1 cellular context compared by ENCODE assay signal in the genomic region with DNA sequence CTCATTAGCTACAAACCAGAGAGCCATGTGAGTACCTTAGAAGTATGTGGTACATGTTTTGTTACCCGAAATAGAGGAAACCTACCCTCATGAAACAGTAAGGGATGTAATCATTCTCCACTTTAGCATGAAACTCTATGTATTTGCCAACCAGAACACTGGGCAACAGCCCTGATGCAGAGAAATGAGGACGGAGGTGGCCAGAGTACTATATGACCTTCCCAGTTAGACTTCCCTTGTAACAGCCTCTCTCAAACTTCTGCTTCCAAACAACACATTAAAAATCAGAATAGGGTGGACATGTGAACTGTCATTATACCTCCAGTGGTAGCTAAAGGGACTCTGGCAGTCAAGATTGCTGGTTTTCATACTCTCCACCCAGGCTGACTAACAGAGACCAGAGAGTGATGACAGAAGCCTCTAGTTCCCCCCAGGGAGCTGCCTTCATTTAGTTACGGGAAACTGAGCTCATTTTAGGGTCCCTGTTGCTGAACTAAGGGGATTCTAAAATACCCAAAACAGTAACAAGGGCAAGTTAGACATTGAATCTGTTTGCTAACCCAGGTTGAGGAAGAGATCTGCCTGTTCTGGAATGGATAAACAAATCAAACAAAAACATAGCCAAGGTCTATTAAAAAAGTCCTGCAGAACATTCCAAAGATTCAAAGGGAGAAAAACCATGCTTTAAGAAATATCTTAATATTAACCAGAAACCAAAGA.
A peak's percentile ranks its signal among the peaks of the same experiment; 100 is the strongest.
TF ChIP-seq lines count a peak whose summit lies in the region.

No MANE protein-coding gene starts in this region.

TF ChIP-seq in GM12878, 131 proteins besides CTCF, POLR2A, EP300 and RAD21 (continued from another document):
- TF ChIP-seq MLLT1 (IDR thresholded peaks at IDR 0.05), result peak; percentile 82
- TF ChIP-seq, protein P1, sequence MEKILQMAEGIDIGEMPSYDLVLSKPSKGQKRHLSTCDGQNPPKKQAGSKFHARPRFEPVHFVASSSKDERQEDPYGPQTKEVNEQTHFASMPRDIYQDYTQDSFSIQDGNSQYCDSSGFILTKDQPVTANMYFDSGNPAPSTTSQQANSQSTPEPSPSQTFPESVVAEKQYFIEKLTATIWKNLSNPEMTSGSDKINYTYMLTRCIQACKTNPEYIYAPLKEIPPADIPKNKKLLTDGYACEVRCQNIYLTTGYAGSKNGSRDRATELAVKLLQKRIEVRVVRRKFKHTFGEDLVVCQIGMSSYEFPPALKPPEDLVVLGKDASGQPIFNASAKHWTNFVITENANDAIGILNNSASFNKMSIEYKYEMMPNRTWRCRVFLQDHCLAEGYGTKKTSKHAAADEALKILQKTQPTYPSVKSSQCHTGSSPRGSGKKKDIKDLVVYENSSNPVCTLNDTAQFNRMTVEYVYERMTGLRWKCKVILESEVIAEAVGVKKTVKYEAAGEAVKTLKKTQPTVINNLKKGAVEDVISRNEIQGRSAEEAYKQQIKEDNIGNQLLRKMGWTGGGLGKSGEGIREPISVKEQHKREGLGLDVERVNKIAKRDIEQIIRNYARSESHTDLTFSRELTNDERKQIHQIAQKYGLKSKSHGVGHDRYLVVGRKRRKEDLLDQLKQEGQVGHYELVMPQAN (conservative IDR thresholded peaks at IDR 0.05), result no peak
- TF ChIP-seq MEF2B (IDR thresholded peaks at IDR 0.05; ENCODE audit: partially characterized antibody, poor library complexity, severe bottlenecking), result peak; percentile 38
- no peak for TF ChIP-seq HDGF (IDR thresholded peaks at IDR 0.05)
- no peak for TF ChIP-seq NRF1 (conservative IDR thresholded peaks at IDR 0.05; ENCODE audit: low read depth, low read length)
- no peak for TF ChIP-seq TARDBP (IDR thresholded peaks at IDR 0.05; ENCODE audit: borderline replicate concordance)
- TF ChIP-seq ZNF384 (IDR thresholded peaks at IDR 0.05; ENCODE audit: borderline replicate concordance, low read depth, low read length), result no peak
